Comparison of ENCODE assay signal across 8 cellular contexts in the genomic region with DNA sequence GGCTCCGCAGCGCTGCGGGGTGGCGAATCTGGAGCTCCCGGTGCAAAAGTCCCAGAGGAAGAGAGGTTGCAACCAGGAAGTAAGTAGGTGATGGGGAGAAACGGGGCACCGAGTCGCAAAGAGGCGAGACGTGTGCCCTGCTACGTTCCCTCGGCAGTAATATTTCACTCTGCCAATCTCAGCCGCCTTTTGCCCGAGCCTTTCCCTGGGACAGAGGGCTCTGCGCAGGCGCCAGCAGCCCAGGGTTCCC. TPM values are rescaled to one million over a fixed set of nuclear protein-coding genes. Genes with fewer than 3 reads are reported as not detected.
DNase-seq lines count a peak whose midpoint lies in the region; ATAC-seq and TF ChIP-seq lines count a peak whose summit lies in the region.

TSS of gene NR1D1 (minus strand) at position 171 of the 250 bp plus-strand sequence. CDS start 495 bp downstream, outside the sequence.

- no peaks in the 10 kb centered on the region for H4K20me1 ChIP-seq in Karpas-422 (ENCODE audit: insufficient read depth, low read depth, low read length)

- H3K4me2 ChIP-seq in Karpas-422 (ENCODE audit: low read depth, low read length, poor library complexity, severe bottlenecking) = peak within 1 kb of the TSS; percentile 71

- peak within 1 kb of the TSS; percentile 76 for H3K4me3 ChIP-seq in AG04450 (ENCODE audit: low read depth, low read length)
- H3K4me3 ChIP-seq in Karpas-422 (ENCODE audit: low read length) = peak within 1 kb of the TSS; percentile 50
- H3K4me3 ChIP-seq in muscle layer of colon (ENCODE audit: low read depth in 1 of 2, low read length in 2 of 2) = peak within 1 kb of the TSS; percentile 75 to 99

- no peaks in the 10 kb centered on the region for H3K79me2 ChIP-seq in Karpas-422 (ENCODE audit: low read length)

- ATAC-seq in GM21423 (IDR thresholded peaks at IDR 0.05; ENCODE audit: unreplicated experiment) (no peak), HG03039 (IDR thresholded peaks at IDR 0.05; ENCODE audit: unreplicated experiment) (no peak)

- TF ChIP-seq CTCF in AG04450 (IDR thresholded peaks at IDR 0.05; ENCODE audit: low read depth, low read length) = no peak

- H3K4me1 ChIP-seq in Karpas-422 (ENCODE audit: low read length) (peaks cover 35% of the 10 kb centered on the region), muscle layer of colon (ENCODE audit: insufficient read depth, low read length) (peaks cover 75% of the 10 kb centered on the region)

- peak within 1 kb of the TSS; percentile 44 for H2AFZ ChIP-seq in Karpas-422 (ENCODE audit: low read length)

- no peak for DNase-seq in AG04450 (ENCODE audit: low read depth, low spot score)
- no peak for DNase-seq in Karpas-422
- peak; percentile 14 for DNase-seq in effector CD4-positive, alpha-beta T cell
- DNase-seq in NCI-H1436 (lab: John Stamatoyannopoulos, UW) = no peak
- no peak for DNase-seq in T-helper 9 cell

- CTCF ChIA-PET in AG04450 (lab: Charles Lee) = interaction anchor here (0.6 to 4.2 kb wide), 5 partner anchors 12 to 86 kb away, joined by 3 to 62 read pairs (median 6); no protein-coding TSS in a partner anchor

- POLR2A ChIA-PET in AG04450 (lab: Yijun Ruan, JAX) = interaction anchor here (0.7 to 3.7 kb wide), 16 partner anchors 8 to 262 kb away, joined by 3 to 58 read pairs (median 4); partner anchors contain the start of genes CASC3, MED24 and PSMD3

- H3K27ac ChIP-seq in AG04450 (ENCODE audit: low read depth, low read length) (peak within 1 kb of the TSS; percentile 87), Karpas-422 (ENCODE audit: low read length) (no peak within 1 kb of the TSS), muscle layer of colon (ENCODE audit: low read depth, low read length) (peak within 1 kb of the TSS; percentile 97)

- no peaks in the 10 kb centered on the region; the same call in 1 of the 2 replicates for H3K9me3 ChIP-seq in AG04450 (ENCODE audit: control insufficient read depth, insufficient read depth, low read length)
- H3K9me3 ChIP-seq in Karpas-422 (ENCODE audit: low read length) = 0 out of 2 replicates have a peak, but pooled peaks cover 3% of the 10 kb centered on the region
- H3K9me3 ChIP-seq in muscle layer of colon (ENCODE audit: low read length) = no peaks in the 10 kb centered on the region

- H3K9ac ChIP-seq in Karpas-422 (ENCODE audit: low read length) (peak within 1 kb of the TSS; percentile 64), muscle layer of colon (ENCODE audit: low read length) (peak within 1 kb of the TSS; percentile 97)

- H3K27me3 ChIP-seq in AG04450 (ENCODE audit: control insufficient read depth, insufficient read depth, low read length) (no peaks in the 10 kb centered on the region), Karpas-422 (ENCODE audit: low read length) (0 out of 2 replicates have a peak, but pooled peaks cover 6% of the 10 kb centered on the region), muscle layer of colon (ENCODE audit: control insufficient read depth in 1 of 2, insufficient read depth in 2 of 2, low read length in 2 of 2) (no peaks in the 10 kb centered on the region)

- H3K36me3 ChIP-seq in Karpas-422 (ENCODE audit: insufficient read depth, low read length) = no peaks in the 10 kb centered on the region
- H3K36me3 ChIP-seq in muscle layer of colon (ENCODE audit: insufficient read depth, low read length) = peaks cover 35% of the 10 kb centered on the region

- H3K9me2 ChIP-seq in Karpas-422 (replicated peaks; ENCODE audit: insufficient read depth, low read length) = no peaks in the 10 kb centered on the region

RNA-seq across cellular contexts. Expression of gene NR1D1, which starts in this region (rescaled TPM):
- 0.62 and 1.0 TPM in 2 replicates for polyA plus RNA-seq in AG04450 (2011; rRNA removed)
- polyA minus RNA-seq in AG04450 (2011; rRNA and poly(A)+ RNA removed) = 2.0 and 3.1 TPM in 2 replicates
- total RNA-seq in Karpas-422 (2014; rRNA removed; shearing (Covaris generic); ENCODE audit: low replicate concordance) = 0.65 and 0.67 TPM in 2 replicates
